Comparison of ENCODE assay signal across 8 cellular contexts in genomic region chr22:46036558-46037408, GRCh38. TPM values are rescaled to one million over a fixed set of nuclear protein-coding genes. Genes with fewer than 3 reads are reported as not detected.
A peak's percentile ranks its signal among the peaks of the same experiment; 100 is the strongest.
DNase-seq lines count a peak whose midpoint lies in the region; ATAC-seq, FAIRE-seq and TF ChIP-seq lines count a peak whose summit lies in the region.

No MANE protein-coding gene starts in this region.

- H3K4me3 ChIP-seq in epithelial cell of proximal tubule (ENCODE audit: low read depth, low read length), result peak overlapping the region; percentile 93

- CTCF ChIA-PET in activated CD4-positive, alpha-beta memory T cell treated with anti-CD3 and anti-CD28 coated beads for 36 hours (lab: Charles Lee), result interaction anchor here (0.6 to 4.8 kb wide), 14 partner anchors 15 to 330 kb away, joined by 3 to 76 read pairs (median 5); partner anchors contain the start of gene GTSE1

- FAIRE-seq in GM12892 (lab: Jason Lieb, UNC), result peak; percentile 75

- H3K4me1 Mint-ChIP-seq in activated CD4-positive, alpha-beta memory T cell treated with anti-CD3 and anti-CD28 coated beads for 36 hours (ENCODE audit: low read depth), result peaks cover 12% of the 10 kb centered on the region
- peaks cover 31% of the 10 kb centered on the region for H3K4me1 Mint-ChIP-seq in nephron progenitor cell

- DNase-seq in GM12892 (ENCODE audit: insufficient read length), result no peak
- peak; percentile 72 for DNase-seq in M059J (ENCODE audit: low read depth)
- DNase-seq in activated CD4-positive, alpha-beta memory T cell treated with anti-CD3 and anti-CD28 coated beads for 36 hours, result peak; percentile 66
- no peak for DNase-seq in epithelial cell of proximal tubule (ENCODE audit: low read depth)
- no peak for DNase-seq in nephron progenitor cell
- no peak for DNase-seq in NCI-H446 (lab: John Stamatoyannopoulos, UW)
- no peak for DNase-seq in NCI-H1092 (lab: John Stamatoyannopoulos, UW)

- H3K27ac Mint-ChIP-seq in activated CD4-positive, alpha-beta memory T cell treated with anti-CD3 and anti-CD28 coated beads for 36 hours, result peak overlapping the region; percentile 86
- no peak overlapping the region for H3K27ac Mint-ChIP-seq in nephron progenitor cell

- no peaks in the 10 kb centered on the region for H3K36me3 Mint-ChIP-seq in activated CD4-positive, alpha-beta memory T cell treated with anti-CD3 and anti-CD28 coated beads for 36 hours
- no peaks in the 10 kb centered on the region for H3K36me3 Mint-ChIP-seq in nephron progenitor cell (ENCODE audit: low read depth)

- no peaks in the 10 kb centered on the region for H3K27me3 Mint-ChIP-seq in activated CD4-positive, alpha-beta memory T cell treated with anti-CD3 and anti-CD28 coated beads for 36 hours
- peaks cover 27% of the 10 kb centered on the region for H3K27me3 Mint-ChIP-seq in nephron progenitor cell (ENCODE audit: low read depth, poor library complexity)

- POLR2A ChIA-PET in activated CD4-positive, alpha-beta memory T cell treated with anti-CD3 and anti-CD28 coated beads for 36 hours (lab: Charles Lee), result interaction anchor here (0.6 to 2.6 kb wide), 9 partner anchors 8 to 581 kb away, joined by 3 to 24 read pairs (median 4); no protein-coding TSS in a partner anchor

- TF ChIP-seq POLR2A in GM12892 (IDR thresholded peaks at IDR 0.05; ENCODE audit: low read depth, low read length), result no peak

- H3K4me3 Mint-ChIP-seq in activated CD4-positive, alpha-beta memory T cell treated with anti-CD3 and anti-CD28 coated beads for 36 hours, result peak overlapping the region; percentile 83
- H3K4me3 Mint-ChIP-seq in nephron progenitor cell, result peak overlapping the region; percentile 85

- no peak for ATAC-seq in HG03108 (IDR thresholded peaks at IDR 0.05; ENCODE audit: unreplicated experiment)

- H3K9me3 Mint-ChIP-seq in activated CD4-positive, alpha-beta memory T cell treated with anti-CD3 and anti-CD28 coated beads for 36 hours, result no peaks in the 10 kb centered on the region
- no peaks in the 10 kb centered on the region for H3K9me3 Mint-ChIP-seq in nephron progenitor cell

- intact Hi-C loops in activated CD4-positive, alpha-beta memory T cell treated with anti-CD3 and anti-CD28 coated beads for 36 hours (cut with micrococcal nuclease), result loop anchor here (1.0 to 10.0 kb wide), 3 partner anchors 23 to 872 kb away; partner anchors contain the start of genes GTSE1 and NUP50

- TF ChIP-seq CTCF in epithelial cell of proximal tubule (conservative IDR thresholded peaks at IDR 0.05; ENCODE audit: low read depth, low read length) (peak; percentile 70), nephron progenitor cell (IDR thresholded peaks at IDR 0.05) (no peak)

RNA-seq across cellular contexts. Expression of gene WNT7B, which starts 59.8 kb away (rescaled TPM):
- 0.23 TPM for polyA plus RNA-seq in GM12892 (2012; ENCODE audit: missing spikeins)
- total RNA-seq in M059J (2014; rRNA removed; shearing (Covaris generic)), result 14.2 and 26.6 TPM in 2 replicates
- total RNA-seq in activated CD4-positive, alpha-beta memory T cell treated with anti-CD3 and anti-CD28 coated beads for 36 hours, result not detected
- total RNA-seq in epithelial cell of proximal tubule, result 30.1 and 112 TPM in 2 replicates

Comparison
In these comparisons a context has a peak if more than half of its experiments do, and no peak if none do; other contexts are left out.
1. DNase-seq: peak in M059J (single experiment) and activated CD4-positive, alpha-beta memory T cell treated with anti-CD3 and anti-CD28 coated beads for 36 hours (single experiment); none in GM12892 (single experiment), epithelial cell of proximal tubule (single experiment), nephron progenitor cell (single experiment), NCI-H446 (0 of 2) and NCI-H1092 (single experiment).
2. RNA of gene WNT7B, which starts 59.8 kb away (total RNA-seq): 30.1 to 112 TPM in epithelial cell of proximal tubule and 14.2 to 26.6 TPM in M059J; not detected in activated CD4-positive, alpha-beta memory T cell treated with anti-CD3 and anti-CD28 coated beads for 36 hours; every median in the first group is over 10 times any median in the second.